1 cellular context compared by ENCODE assay signal in genomic region chr6:107235007-107235406, GRCh38.
TF ChIP-seq lines count a peak whose summit lies in the region.

No MANE protein-coding gene starts in this region.

TF ChIP-seq in HepG2, 621 proteins besides CTCF, POLR2A, EP300 and RAD21 (continued from another document and continues in another):
- TF ChIP-seq ZXDC (CRISPR knock-in tag; IDR thresholded peaks at IDR 0.05) (no peak), PTBP1 (IDR thresholded peaks at IDR 0.05; ENCODE audit: low read depth, low read length, poor library complexity, severe bottlenecking) (no peak), NFRKB (IDR thresholded peaks at IDR 0.05) (no peak), RNF219 (CRISPR knock-in tag; IDR thresholded peaks at IDR 0.05) (no peak), ZNF737 (CRISPR knock-in tag; IDR thresholded peaks at IDR 0.05; ENCODE audit: borderline replicate concordance) (no peak), GABPA (IDR thresholded peaks at IDR 0.05; ENCODE audit: low read depth, low read length) (no peak), GABPA (CRISPR knock-in tag; IDR thresholded peaks at IDR 0.05; ENCODE audit: low read depth) (no peak), SRY (CRISPR knock-in tag; IDR thresholded peaks at IDR 0.05) (no peak), PCBP2 (optimal IDR thresholded peaks at IDR 0.05; ENCODE audit: low read depth, low read length, poor library complexity, severe bottlenecking) (no peak), ZNF674 (CRISPR knock-in tag; IDR thresholded peaks at IDR 0.05; ENCODE audit: low read depth) (no peak), ZFP41 (CRISPR knock-in tag; IDR thresholded peaks at IDR 0.05; ENCODE audit: borderline replicate concordance) (no peak), IRX3 (CRISPR knock-in tag; IDR thresholded peaks at IDR 0.05; ENCODE audit: borderline replicate concordance, low read depth) (no peak), HMG20A (CRISPR knock-in tag; IDR thresholded peaks at IDR 0.05; ENCODE audit: borderline replicate concordance) (peak; percentile 34; the same call in 1 of the 2 replicates), ZNF432 (CRISPR knock-in tag; IDR thresholded peaks at IDR 0.05; ENCODE audit: borderline replicate concordance) (no peak), ZNF256 (CRISPR knock-in tag; conservative IDR thresholded peaks at IDR 0.05) (no peak), HOXD1 (CRISPR knock-in tag; IDR thresholded peaks at IDR 0.05) (no peak), EEA1 (CRISPR knock-in tag; IDR thresholded peaks at IDR 0.05; ENCODE audit: borderline replicate concordance) (no peak), ZNF605 (CRISPR knock-in tag; IDR thresholded peaks at IDR 0.05) (no peak), HOXA9 (CRISPR knock-in tag; IDR thresholded peaks at IDR 0.05; ENCODE audit: borderline replicate concordance) (no peak), SALL1 (CRISPR knock-in tag; IDR thresholded peaks at IDR 0.05) (no peak), HHEX (CRISPR knock-in tag; IDR thresholded peaks at IDR 0.05) (no peak), HNRNPK (IDR thresholded peaks at IDR 0.05; ENCODE audit: low read depth, low read length, poor library complexity, severe bottlenecking) (no peak), NFE2L1 (CRISPR knock-in tag; IDR thresholded peaks at IDR 0.05; ENCODE audit: borderline replicate concordance) (no peak), HNRNPLL (IDR thresholded peaks at IDR 0.05; ENCODE audit: low read depth, low read length, poor library complexity, severe bottlenecking) (no peak), ZNF264 (CRISPR knock-in tag; IDR thresholded peaks at IDR 0.05) (no peak), ATAD3A (CRISPR knock-in tag; IDR thresholded peaks at IDR 0.05) (no peak), ISL2 (CRISPR knock-in tag; IDR thresholded peaks at IDR 0.05) (0 out of 2 replicates have a peak, but pooled peaks have one; percentile 19), TCF12 (IDR thresholded peaks at IDR 0.05) (no peak), TCF12 (CRISPR knock-in tag; IDR thresholded peaks at IDR 0.05) (no peak), TFDP2 (CRISPR knock-in tag; IDR thresholded peaks at IDR 0.05) (no peak), HNF4G (IDR thresholded peaks at IDR 0.05; ENCODE audit: borderline replicate concordance, low read depth, low read length) (peak; percentile 89), HNF4G (CRISPR knock-in tag; IDR thresholded peaks at IDR 0.05; ENCODE audit: borderline replicate concordance, low read depth) (no peak)
- TF ChIP-seq, protein P1, sequence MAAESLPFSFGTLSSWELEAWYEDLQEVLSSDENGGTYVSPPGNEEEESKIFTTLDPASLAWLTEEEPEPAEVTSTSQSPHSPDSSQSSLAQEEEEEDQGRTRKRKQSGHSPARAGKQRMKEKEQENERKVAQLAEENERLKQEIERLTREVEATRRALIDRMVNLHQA (CRISPR knock-in tag; IDR thresholded peaks at IDR 0.05): no peak
- TF ChIP-seq, protein P2, sequence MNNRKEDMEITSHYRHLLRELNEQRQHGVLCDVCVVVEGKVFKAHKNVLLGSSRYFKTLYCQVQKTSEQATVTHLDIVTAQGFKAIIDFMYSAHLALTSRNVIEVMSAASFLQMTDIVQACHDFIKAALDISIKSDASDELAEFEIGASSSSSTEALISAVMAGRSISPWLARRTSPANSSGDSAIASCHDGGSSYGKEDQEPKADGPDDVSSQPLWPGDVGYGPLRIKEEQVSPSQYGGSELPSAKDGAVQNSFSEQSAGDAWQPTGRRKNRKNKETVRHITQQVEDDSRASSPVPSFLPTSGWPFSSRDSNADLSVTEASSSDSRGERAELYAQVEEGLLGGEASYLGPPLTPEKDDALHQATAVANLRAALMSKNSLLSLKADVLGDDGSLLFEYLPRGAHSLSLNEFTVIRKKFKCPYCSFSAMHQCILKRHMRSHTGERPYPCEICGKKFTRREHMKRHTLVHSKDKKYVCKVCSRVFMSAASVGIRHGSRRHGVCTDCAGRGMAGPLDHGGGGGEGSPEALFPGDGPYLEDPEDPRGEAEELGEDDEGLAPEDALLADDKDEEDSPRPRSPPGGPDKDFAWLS (CRISPR knock-in tag; IDR thresholded peaks at IDR 0.05; ENCODE audit: borderline replicate concordance): no peak
- TF ChIP-seq, protein P3, sequence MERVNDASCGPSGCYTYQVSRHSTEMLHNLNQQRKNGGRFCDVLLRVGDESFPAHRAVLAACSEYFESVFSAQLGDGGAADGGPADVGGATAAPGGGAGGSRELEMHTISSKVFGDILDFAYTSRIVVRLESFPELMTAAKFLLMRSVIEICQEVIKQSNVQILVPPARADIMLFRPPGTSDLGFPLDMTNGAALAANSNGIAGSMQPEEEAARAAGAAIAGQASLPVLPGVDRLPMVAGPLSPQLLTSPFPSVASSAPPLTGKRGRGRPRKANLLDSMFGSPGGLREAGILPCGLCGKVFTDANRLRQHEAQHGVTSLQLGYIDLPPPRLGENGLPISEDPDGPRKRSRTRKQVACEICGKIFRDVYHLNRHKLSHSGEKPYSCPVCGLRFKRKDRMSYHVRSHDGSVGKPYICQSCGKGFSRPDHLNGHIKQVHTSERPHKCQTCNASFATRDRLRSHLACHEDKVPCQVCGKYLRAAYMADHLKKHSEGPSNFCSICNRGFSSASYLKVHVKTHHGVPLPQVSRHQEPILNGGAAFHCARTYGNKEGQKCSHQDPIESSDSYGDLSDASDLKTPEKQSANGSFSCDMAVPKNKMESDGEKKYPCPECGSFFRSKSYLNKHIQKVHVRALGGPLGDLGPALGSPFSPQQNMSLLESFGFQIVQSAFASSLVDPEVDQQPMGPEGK (CRISPR knock-in tag; IDR thresholded peaks at IDR 0.05): 0 out of 2 replicates have a peak, but pooled peaks have one; percentile 14
- TF ChIP-seq, protein P4, sequence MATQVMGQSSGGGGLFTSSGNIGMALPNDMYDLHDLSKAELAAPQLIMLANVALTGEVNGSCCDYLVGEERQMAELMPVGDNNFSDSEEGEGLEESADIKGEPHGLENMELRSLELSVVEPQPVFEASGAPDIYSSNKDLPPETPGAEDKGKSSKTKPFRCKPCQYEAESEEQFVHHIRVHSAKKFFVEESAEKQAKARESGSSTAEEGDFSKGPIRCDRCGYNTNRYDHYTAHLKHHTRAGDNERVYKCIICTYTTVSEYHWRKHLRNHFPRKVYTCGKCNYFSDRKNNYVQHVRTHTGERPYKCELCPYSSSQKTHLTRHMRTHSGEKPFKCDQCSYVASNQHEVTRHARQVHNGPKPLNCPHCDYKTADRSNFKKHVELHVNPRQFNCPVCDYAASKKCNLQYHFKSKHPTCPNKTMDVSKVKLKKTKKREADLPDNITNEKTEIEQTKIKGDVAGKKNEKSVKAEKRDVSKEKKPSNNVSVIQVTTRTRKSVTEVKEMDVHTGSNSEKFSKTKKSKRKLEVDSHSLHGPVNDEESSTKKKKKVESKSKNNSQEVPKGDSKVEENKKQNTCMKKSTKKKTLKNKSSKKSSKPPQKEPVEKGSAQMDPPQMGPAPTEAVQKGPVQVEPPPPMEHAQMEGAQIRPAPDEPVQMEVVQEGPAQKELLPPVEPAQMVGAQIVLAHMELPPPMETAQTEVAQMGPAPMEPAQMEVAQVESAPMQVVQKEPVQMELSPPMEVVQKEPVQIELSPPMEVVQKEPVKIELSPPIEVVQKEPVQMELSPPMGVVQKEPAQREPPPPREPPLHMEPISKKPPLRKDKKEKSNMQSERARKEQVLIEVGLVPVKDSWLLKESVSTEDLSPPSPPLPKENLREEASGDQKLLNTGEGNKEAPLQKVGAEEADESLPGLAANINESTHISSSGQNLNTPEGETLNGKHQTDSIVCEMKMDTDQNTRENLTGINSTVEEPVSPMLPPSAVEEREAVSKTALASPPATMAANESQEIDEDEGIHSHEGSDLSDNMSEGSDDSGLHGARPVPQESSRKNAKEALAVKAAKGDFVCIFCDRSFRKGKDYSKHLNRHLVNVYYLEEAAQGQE (IDR thresholded peaks at IDR 0.05; ENCODE audit: borderline replicate concordance in 1 of 2, low read depth in 1 of 2, low read length in 2 of 2): no peak
- TF ChIP-seq, protein P5, sequence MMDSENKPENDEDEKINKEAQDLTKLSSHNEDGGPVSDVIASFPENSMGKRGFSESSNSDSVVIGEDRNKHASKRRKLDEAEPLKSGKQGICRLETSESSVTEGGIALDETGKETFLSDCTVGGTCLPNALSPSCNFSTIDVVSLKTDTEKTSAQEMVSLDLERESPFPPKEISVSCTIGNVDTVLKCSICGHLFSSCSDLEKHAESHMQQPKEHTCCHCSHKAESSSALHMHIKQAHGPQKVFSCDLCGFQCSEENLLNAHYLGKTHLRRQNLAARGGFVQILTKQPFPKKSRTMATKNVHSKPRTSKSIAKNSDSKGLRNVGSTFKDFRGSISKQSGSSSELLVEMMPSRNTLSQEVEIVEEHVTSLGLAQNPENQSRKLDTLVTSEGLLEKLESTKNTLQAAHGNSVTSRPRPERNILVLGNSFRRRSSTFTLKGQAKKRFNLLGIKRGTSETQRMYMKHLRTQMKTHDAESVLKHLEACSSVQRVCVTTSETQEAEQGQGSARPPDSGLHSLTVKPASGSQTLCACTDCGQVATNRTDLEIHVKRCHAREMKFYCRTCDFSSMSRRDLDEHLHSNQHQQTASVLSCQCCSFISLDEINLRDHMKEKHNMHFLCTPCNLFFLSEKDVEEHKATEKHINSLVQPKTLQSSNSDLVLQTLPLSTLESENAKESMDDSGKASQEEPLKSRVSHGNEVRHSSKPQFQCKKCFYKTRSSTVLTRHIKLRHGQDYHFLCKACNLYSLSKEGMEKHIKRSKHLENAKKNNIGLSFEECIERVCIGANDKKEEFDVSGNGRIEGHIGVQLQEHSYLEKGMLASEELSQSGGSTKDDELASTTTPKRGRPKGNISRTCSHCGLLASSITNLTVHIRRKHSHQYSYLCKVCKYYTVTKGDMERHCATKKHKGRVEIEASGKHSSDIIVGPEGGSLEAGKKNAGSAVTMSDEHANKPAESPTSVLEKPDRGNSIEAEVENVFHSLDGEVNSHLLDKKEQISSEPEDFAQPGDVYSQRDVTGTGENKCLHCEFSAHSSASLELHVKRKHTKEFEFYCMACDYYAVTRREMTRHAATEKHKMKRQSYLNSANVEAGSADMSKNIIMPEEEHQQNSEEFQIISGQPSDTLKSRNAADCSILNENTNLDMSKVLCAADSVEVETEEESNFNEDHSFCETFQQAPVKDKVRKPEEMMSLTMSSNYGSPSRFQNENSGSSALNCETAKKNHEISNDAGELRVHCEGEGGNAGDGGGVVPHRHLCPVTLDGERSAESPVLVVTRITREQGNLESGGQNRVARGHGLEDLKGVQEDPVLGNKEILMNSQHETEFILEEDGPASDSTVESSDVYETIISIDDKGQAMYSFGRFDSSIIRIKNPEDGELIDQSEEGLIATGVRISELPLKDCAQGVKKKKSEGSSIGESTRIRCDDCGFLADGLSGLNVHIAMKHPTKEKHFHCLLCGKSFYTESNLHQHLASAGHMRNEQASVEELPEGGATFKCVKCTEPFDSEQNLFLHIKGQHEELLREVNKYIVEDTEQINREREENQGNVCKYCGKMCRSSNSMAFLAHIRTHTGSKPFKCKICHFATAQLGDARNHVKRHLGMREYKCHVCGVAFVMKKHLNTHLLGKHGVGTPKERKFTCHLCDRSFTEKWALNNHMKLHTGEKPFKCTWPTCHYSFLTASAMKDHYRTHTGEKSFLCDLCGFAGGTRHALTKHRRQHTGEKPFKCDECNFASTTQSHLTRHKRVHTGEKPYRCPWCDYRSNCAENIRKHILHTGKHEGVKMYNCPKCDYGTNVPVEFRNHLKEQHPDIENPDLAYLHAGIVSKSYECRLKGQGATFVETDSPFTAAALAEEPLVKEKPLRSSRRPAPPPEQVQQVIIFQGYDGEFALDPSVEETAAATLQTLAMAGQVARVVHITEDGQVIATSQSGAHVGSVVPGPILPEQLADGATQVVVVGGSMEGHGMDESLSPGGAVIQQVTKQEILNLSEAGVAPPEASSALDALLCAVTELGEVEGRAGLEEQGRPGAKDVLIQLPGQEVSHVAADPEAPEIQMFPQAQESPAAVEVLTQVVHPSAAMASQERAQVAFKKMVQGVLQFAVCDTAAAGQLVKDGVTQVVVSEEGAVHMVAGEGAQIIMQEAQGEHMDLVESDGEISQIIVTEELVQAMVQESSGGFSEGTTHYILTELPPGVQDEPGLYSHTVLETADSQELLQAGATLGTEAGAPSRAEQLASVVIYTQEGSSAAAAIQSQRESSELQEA (CRISPR knock-in tag; IDR thresholded peaks at IDR 0.05; ENCODE audit: not compliant biosample characterization): no peak
